In the genomic region with DNA sequence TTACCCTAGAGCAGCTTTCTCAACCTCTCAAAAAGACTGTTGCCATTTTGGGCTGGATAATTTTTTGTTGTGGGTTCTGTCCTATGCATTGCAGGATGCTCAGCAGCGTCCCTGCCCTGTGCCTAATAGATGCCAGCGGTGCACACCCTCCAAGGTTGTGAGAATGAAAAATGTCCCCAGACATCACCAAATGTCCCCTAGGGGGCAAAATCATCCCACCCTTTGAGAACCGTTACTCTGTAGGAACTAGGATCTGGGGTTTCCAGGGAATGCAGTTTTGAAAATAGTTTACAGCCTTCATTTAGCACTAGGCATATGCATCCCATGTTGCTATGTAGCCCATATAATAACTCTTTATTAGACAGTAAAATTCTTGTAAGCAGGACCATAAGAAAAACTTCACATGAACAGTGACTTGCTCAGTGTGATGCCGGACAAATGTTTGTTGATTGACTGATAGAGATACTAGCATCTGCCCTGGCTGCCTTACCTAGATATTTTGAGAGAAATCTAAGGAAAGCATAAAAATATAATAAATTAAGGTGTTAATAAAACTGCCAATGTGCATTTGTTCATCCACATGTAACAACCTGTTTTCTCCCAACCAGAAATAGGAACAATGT, we compare ENCODE assay signal across 11 cellular contexts.
A peak's percentile ranks its signal among the peaks of the same experiment; 100 is the strongest.
DNase-seq lines count a peak whose midpoint lies in the region; ATAC-seq, FAIRE-seq and TF ChIP-seq lines count a peak whose summit lies in the region.
"Had no signal": no experiment of that assay in that cellular context is flagged by ENCODE, and none has a peak within 500 bp of the region (broad histone marks: within the 10 kb centered on the region; RNA-seq: fewer than 3 reads in every experiment).

No MANE protein-coding gene starts in this region.

- H3K4me3 Mint-ChIP-seq in activated CD8-positive, alpha-beta T cell treated with anti-CD3 and anti-CD28 coated beads for 36 hours: no peak overlapping the region
- no peak overlapping the region for H3K4me3 Mint-ChIP-seq in activated CD8-positive, alpha-beta T cell treated with anti-CD3 and anti-CD28 coated beads, Interleukin-2, amount 10 ng/mL, durations not matched to agents 7 days and 5 days
- H3K4me3 Mint-ChIP-seq: brain had no signal

- ATAC-seq in activated CD8-positive, alpha-beta T cell treated with anti-CD3 and anti-CD28 coated beads for 36 hours: no peak
- ATAC-seq in activated CD8-positive, alpha-beta T cell treated with anti-CD3 and anti-CD28 coated beads, Interleukin-2, amount 10 ng/mL, durations not matched to agents 7 days and 5 days: no peak
- ATAC-seq in HG03196 (IDR thresholded peaks at IDR 0.05; ENCODE audit: unreplicated experiment) (no peak), GM21528 (IDR thresholded peaks at IDR 0.05; ENCODE audit: low FRiP score, unreplicated experiment) (no peak)

- FAIRE-seq in small intestine (lab: Jason Lieb, UNC): no peak

- no peak overlapping the region for H3K4me3 ChIP-seq in fibroblast of mammary gland (ENCODE audit: control insufficient read depth, low read depth, low read length)
- no peak overlapping the region for H3K4me3 ChIP-seq in tibial artery
- no peak overlapping the region for H3K4me3 ChIP-seq in small intestine (ENCODE audit: low read depth in 1 of 2, low read length in 2 of 2)

- H3K27me3 ChIP-seq in tibial artery: no peaks in the 10 kb centered on the region
- H3K27me3 ChIP-seq in small intestine (ENCODE audit: control insufficient read depth in 2 of 2, insufficient read depth in 2 of 2, low read length in 2 of 2): no peaks in the 10 kb centered on the region
- H3K27me3 ChIP-seq: neutrophil had no signal

- H3K4me1 Mint-ChIP-seq in activated CD8-positive, alpha-beta T cell treated with anti-CD3 and anti-CD28 coated beads for 36 hours (ENCODE audit: low read depth): peaks cover 20% of the 10 kb centered on the region
- peaks cover 17% of the 10 kb centered on the region for H3K4me1 Mint-ChIP-seq in activated CD8-positive, alpha-beta T cell treated with anti-CD3 and anti-CD28 coated beads, Interleukin-2, amount 10 ng/mL, durations not matched to agents 7 days and 5 days (ENCODE audit: low read depth)
- H3K4me1 Mint-ChIP-seq: brain had no signal

- no peaks in the 10 kb centered on the region for H3K36me3 ChIP-seq in tibial artery
- no peaks in the 10 kb centered on the region for H3K36me3 ChIP-seq in small intestine (ENCODE audit: control insufficient read depth in 2 of 2, insufficient read depth in 2 of 2, low read length in 2 of 2)
- H3K36me3 ChIP-seq: neutrophil had no signal

- H3K36me3 Mint-ChIP-seq in activated CD8-positive, alpha-beta T cell treated with anti-CD3 and anti-CD28 coated beads for 36 hours (ENCODE audit: low read depth): no peaks in the 10 kb centered on the region
- H3K36me3 Mint-ChIP-seq in activated CD8-positive, alpha-beta T cell treated with anti-CD3 and anti-CD28 coated beads, Interleukin-2, amount 10 ng/mL, durations not matched to agents 7 days and 5 days (ENCODE audit: low read depth): no peaks in the 10 kb centered on the region
- H3K36me3 Mint-ChIP-seq: brain had no signal

- no peaks in the 10 kb centered on the region for H3K9me3 Mint-ChIP-seq in activated CD8-positive, alpha-beta T cell treated with anti-CD3 and anti-CD28 coated beads for 36 hours
- no peaks in the 10 kb centered on the region for H3K9me3 Mint-ChIP-seq in activated CD8-positive, alpha-beta T cell treated with anti-CD3 and anti-CD28 coated beads, Interleukin-2, amount 10 ng/mL, durations not matched to agents 7 days and 5 days (ENCODE audit: insufficient read depth)

- WGBS in small intestine, 3 donors: 68 to 70% (median 69%) methylated on average over 4 of the region's 4 CpGs

- intact Hi-C loops in activated CD8-positive, alpha-beta T cell treated with anti-CD3 and anti-CD28 coated beads for 36 hours (cut with micrococcal nuclease): loop anchor here (10.0 kb wide), 1 partner anchor 429 kb away; no protein-coding TSS in a partner anchor
- intact Hi-C loops in tibial artery (cut with DNase I; ENCODE audit: low total_unique reads): no loop called here

- no peak for DNase-seq in activated CD8-positive, alpha-beta T cell treated with anti-CD3 and anti-CD28 coated beads for 36 hours
- DNase-seq in activated CD8-positive, alpha-beta T cell treated with anti-CD3 and anti-CD28 coated beads, Interleukin-2, amount 10 ng/mL, durations not matched to agents 7 days and 5 days: no peak
- DNase-seq in OCI-M1 (lab: John Stamatoyannopoulos, UW) (peak; percentile 15), fibroblast of mammary gland (ENCODE audit: low read depth) (peak; percentile 7), tibial artery (no peak), small intestine (no peak)
- DNase-seq: hippocampal formation had no signal

- H3K9me3 ChIP-seq in tibial artery (no peaks in the 10 kb centered on the region), small intestine (ENCODE audit: control insufficient read depth, low read depth) (no peaks in the 10 kb centered on the region)
- H3K9me3 ChIP-seq: neutrophil had no signal

- peak; percentile 2 for TF ChIP-seq CTCF in activated CD8-positive, alpha-beta T cell treated with anti-CD3 and anti-CD28 coated beads for 36 hours (IDR thresholded peaks at IDR 0.05)
- peak; percentile 22 for TF ChIP-seq CTCF in fibroblast of mammary gland (conservative IDR thresholded peaks at IDR 0.05; ENCODE audit: control insufficient read depth, insufficient read depth, low read depth, low read length)
- peak; percentile 22 to 31 for TF ChIP-seq CTCF in tibial artery (IDR thresholded peaks at IDR 0.05)

- CTCF ChIA-PET in activated CD8-positive, alpha-beta T cell treated with anti-CD3 and anti-CD28 coated beads for 36 hours (lab: Charles Lee): no interaction called here
- CTCF ChIA-PET in activated CD8-positive, alpha-beta T cell treated with anti-CD3 and anti-CD28 coated beads, Interleukin-2, amount 10 ng/mL, durations not matched to agents 7 days and 5 days (lab: Charles Lee): interaction anchor here (1.4 to 1.5 kb wide), 2 partner anchors 12 to 575 kb away, joined by 5 to 6 read pairs; no protein-coding TSS in a partner anchor

- no peak overlapping the region for H3K27ac Mint-ChIP-seq in activated CD8-positive, alpha-beta T cell treated with anti-CD3 and anti-CD28 coated beads for 36 hours
- H3K27ac Mint-ChIP-seq in activated CD8-positive, alpha-beta T cell treated with anti-CD3 and anti-CD28 coated beads, Interleukin-2, amount 10 ng/mL, durations not matched to agents 7 days and 5 days: no peak overlapping the region
- H3K27ac Mint-ChIP-seq: brain had no signal

- no peak overlapping the region for H3K27ac ChIP-seq in tibial artery
- H3K27ac ChIP-seq in small intestine (ENCODE audit: low read depth in 1 of 2, low read length in 1 of 2): no peak overlapping the region
- H3K27ac ChIP-seq: neutrophil had no signal

- POLR2A ChIA-PET in activated CD8-positive, alpha-beta T cell treated with anti-CD3 and anti-CD28 coated beads for 36 hours (lab: Charles Lee): no interaction called here
- POLR2A ChIA-PET in activated CD8-positive, alpha-beta T cell treated with anti-CD3 and anti-CD28 coated beads, Interleukin-2, amount 10 ng/mL, durations not matched to agents 7 days and 5 days (lab: Charles Lee): no interaction called here

- no peaks in the 10 kb centered on the region for H3K27me3 Mint-ChIP-seq in activated CD8-positive, alpha-beta T cell treated with anti-CD3 and anti-CD28 coated beads for 36 hours
- peaks cover 10% of the 10 kb centered on the region for H3K27me3 Mint-ChIP-seq in activated CD8-positive, alpha-beta T cell treated with anti-CD3 and anti-CD28 coated beads, Interleukin-2, amount 10 ng/mL, durations not matched to agents 7 days and 5 days (ENCODE audit: low read depth)

- H3K4me1 ChIP-seq in tibial artery (no peaks in the 10 kb centered on the region), small intestine (ENCODE audit: control insufficient read depth in 2 of 2, insufficient read depth in 1 of 2, low read depth in 1 of 2, low read length in 1 of 2) (no peaks in the 10 kb centered on the region)

Comparison
In these comparisons a context has a peak if more than half of its experiments do, and no peak if none do; other contexts are left out.
1. DNase-seq: peak in OCI-M1 (single experiment) and fibroblast of mammary gland (single experiment); none in activated CD8-positive, alpha-beta T cell treated with anti-CD3 and anti-CD28 coated beads for 36 hours (single experiment), activated CD8-positive, alpha-beta T cell treated with anti-CD3 and anti-CD28 coated beads, Interleukin-2, amount 10 ng/mL, durations not matched to agents 7 days and 5 days (single experiment), tibial artery (0 of 2) and small intestine (single experiment).
2. Peak in every context shown above with its lines, with median percentiles within 50 percentile points of each other: CTCF ChIP-seq.